ENCODE assay signal across 28 cellular contexts in the genomic region with DNA sequence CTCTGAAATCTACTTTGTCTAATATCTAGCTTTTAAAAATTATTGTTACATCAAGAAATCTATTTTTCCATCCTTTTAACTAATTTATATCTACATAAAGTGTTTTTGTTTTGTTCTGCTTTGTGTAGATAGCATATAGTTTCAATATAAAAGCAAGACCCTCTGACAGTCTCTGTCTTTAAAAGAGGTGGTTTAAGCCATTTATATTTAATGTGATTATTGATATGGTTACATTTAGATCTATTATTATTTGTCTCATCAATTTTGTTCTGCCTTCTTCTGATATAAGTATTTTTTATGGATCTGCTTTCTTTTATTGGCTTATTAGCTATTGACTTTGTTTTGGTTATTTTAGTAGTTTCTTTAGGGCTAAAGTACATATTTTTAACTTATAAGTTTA.
"Had no signal": no experiment of that assay in that cellular context is flagged by ENCODE, and none has a peak within 500 bp of the region (broad histone marks: within the 10 kb centered on the region; RNA-seq: fewer than 3 reads in every experiment).

No MANE protein-coding gene starts in this region.

- H3K27ac Mint-ChIP-seq: activated CD4-positive, alpha-beta T cell treated with anti-CD3 and anti-CD28 coated beads, Interleukin-2, amount 10 ng/mL, durations not matched to agents 24 days and 14 days; activated CD8-positive, alpha-beta T cell treated with anti-CD3 and anti-CD28 coated beads, Interleukin-2, amount 10 ng/mL, durations not matched to agents 7 days and 5 days; activated naive CD4-positive, alpha-beta T cell treated with anti-CD3 and anti-CD28 coated beads for 36 hours; T-helper 1 cell treated with Interleukin-12 subunit alpha and Interleukin-12 subunit beta and Interleukin-4 antibody, amounts not matched to agents 30 μg/mL and 1 μg/mL, for 36 hours; T-helper 2 cell treated with Interferon-gamma antibody and Interleukin-4, amounts not matched to agents 5 μg/mL and 100 μg/mL, for 36 hours had no signal

- H3K27me3 Mint-ChIP-seq: activated CD4-positive, alpha-beta T cell treated with anti-CD3 and anti-CD28 coated beads, Interleukin-2, amount 10 ng/mL, durations not matched to agents 24 days and 14 days; activated T-cell treated with anti-CD3 and anti-CD28 coated beads, Interleukin-2, amount 50 U/mL, for 24 hours had no signal

- H3K27ac ChIP-seq: body of pancreas, SJSA1 had no signal

- H3K9me2 ChIP-seq: SK-N-SH had no signal

- H3K9me3 Mint-ChIP-seq: activated naive CD4-positive, alpha-beta T cell treated with anti-CD3 and anti-CD28 coated beads for 36 hours had no signal

- H3K27me3 ChIP-seq: adrenal gland, body of pancreas, breast epithelium, SJSA1 had no signal

- ATAC-seq: activated CD8-positive, alpha-beta T cell treated with anti-CD3 and anti-CD28 coated beads, Interleukin-2, amount 10 ng/mL, durations not matched to agents 7 days and 5 days; activated naive CD4-positive, alpha-beta T cell treated with anti-CD3 and anti-CD28 coated beads, Interleukin-2, amount 50 U/mL, for 72 hours; body of pancreas had no signal

- H3K9me3 ChIP-seq: adrenal gland, body of pancreas, breast epithelium had no signal

- H3K4me3 Mint-ChIP-seq: activated CD4-positive, alpha-beta T cell treated with anti-CD3 and anti-CD28 coated beads, Interleukin-2, amount 10 ng/mL, durations not matched to agents 24 days and 14 days; activated CD8-positive, alpha-beta T cell treated with anti-CD3 and anti-CD28 coated beads, Interleukin-2, amount 10 ng/mL, durations not matched to agents 7 days and 5 days; activated naive CD4-positive, alpha-beta T cell treated with anti-CD3 and anti-CD28 coated beads for 36 hours; activated T-cell treated with anti-CD3 and anti-CD28 coated beads, Interleukin-2, amount 50 U/mL, for 24 hours; T-helper 1 cell treated with Interleukin-12 subunit alpha and Interleukin-12 subunit beta and Interleukin-4 antibody, amounts not matched to agents 30 μg/mL and 1 μg/mL, for 36 hours; T-helper 2 cell treated with Interferon-gamma antibody and Interleukin-4, amounts not matched to agents 5 μg/mL and 100 μg/mL, for 36 hours had no signal

- DNase-seq: activated CD4-positive, alpha-beta T cell treated with anti-CD3 and anti-CD28 coated beads, Interleukin-2, amount 10 ng/mL, durations not matched to agents 24 days and 14 days; activated CD4-positive, alpha-beta T cell treated with anti-CD3 and anti-CD28 coated beads, Interleukin-2, amount 50 U/mL, for 4 hours; activated CD8-positive, alpha-beta T cell treated with anti-CD3 and anti-CD28 coated beads, Interleukin-2, amount 10 ng/mL, durations not matched to agents 7 days and 5 days; activated gamma-delta T cell treated with Interleukin-2 at 50 U/mL for 16 hours; activated naive CD4-positive, alpha-beta T cell treated with anti-CD3 and anti-CD28 coated beads for 36 hours; activated T-cell treated with anti-CD3 and anti-CD28 coated beads, Interleukin-2, amount 50 U/mL, for 24 hours; adrenal gland; body of pancreas; Karpas-422; NCI-H1105; NCI-H1417 treated with DMSO at 0.1 percent for 48 hours; NCI-H187 treated with DMSO at 0.1 percent for 48 hours; NCI-H2081; NCI-H2171 treated with DMSO at 0.1 percent for 48 hours; NCI-H2227 treated with DMSO at 0.1 percent for 48 hours; NCI-H446; NCI-H510A treated with DMSO at 0.1 percent for 48 hours; NCI-H526 treated with DMSO at 0.1 percent for 48 hours; NCI-H774; SHP77 treated with DMSO at 0.1 percent for 48 hours; SK-N-SH had no signal

- H3K4me3 ChIP-seq: adrenal gland, body of pancreas, breast epithelium, SJSA1 had no signal

- H3K4me1 ChIP-seq: body of pancreas, breast epithelium had no signal

- FAIRE-seq: astrocyte, TTC549 had no signal
